11 cellular contexts compared by ENCODE assay signal in the genomic region with DNA sequence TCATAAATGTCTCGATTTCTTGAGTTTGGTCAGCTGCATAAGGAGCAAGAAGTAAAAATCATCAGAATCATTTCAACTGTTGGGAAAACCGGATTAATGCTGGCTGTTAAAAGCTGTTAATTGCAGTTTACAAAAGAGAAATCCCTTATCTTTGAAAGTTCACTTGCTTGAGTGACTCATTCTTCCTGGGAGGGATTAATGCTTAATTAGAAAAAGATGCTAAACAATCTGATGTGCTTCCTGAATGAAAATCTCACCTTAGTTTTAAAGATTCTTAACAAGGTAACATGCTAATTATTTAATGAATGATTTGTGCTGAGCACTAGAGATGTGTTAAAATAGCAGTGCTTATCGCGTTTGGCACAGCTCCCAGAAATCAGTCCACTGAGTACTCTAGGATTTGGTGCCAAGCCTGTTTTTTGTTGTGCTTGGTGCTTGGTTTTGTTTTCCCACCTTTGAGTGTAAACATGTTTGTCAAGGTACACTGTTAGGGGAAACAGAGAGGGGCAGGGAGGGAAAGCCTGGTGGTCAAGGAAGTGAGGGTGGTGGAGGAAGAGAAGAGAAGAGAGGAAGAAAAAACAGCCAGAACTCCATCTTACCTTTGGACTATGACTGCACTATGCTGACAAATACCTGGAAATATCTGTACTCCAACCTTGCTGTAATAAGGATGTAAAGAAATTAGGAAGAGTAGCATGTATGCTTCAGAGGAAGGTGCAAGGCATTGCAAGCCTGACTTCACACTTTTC.
DNase-seq lines count a peak whose midpoint lies in the region; TF ChIP-seq lines count a peak whose summit lies in the region.
"Had no signal": no experiment of that assay in that cellular context is flagged by ENCODE, and none has a peak within 500 bp of the region (broad histone marks: within the 10 kb centered on the region; RNA-seq: fewer than 3 reads in every experiment).

No MANE protein-coding gene starts in this region.

- intact Hi-C loops in CD14-positive monocyte (cut with micrococcal nuclease) = no loop called here

- TF ChIP-seq RAD21 in SK-N-SH (IDR thresholded peaks at IDR 0.05; ENCODE audit: low read length) = no peak

- peak overlapping the region; percentile 99 for H2BK120ac ChIP-seq in mesendoderm (ENCODE audit: low read depth, low read length)

- no peaks in the 10 kb centered on the region for H3K4me1 Mint-ChIP-seq in CD14-positive monocyte
- H3K4me1 Mint-ChIP-seq: CD4-positive, CD25-positive, alpha-beta regulatory T cell; T-cell had no signal

- H2BK5ac ChIP-seq in mesendoderm (ENCODE audit: low read length) = peak overlapping the region; percentile 90

- DNase-seq in DMS153 treated with DMSO at 0.1 percent for 48 hours (lab: John Stamatoyannopoulos, UW; ENCODE audit: unreplicated experiment) = peak; percentile 73
- peak; percentile 85 for DNase-seq in NCI-H1105 treated with DMSO at 0.1 percent for 48 hours (lab: John Stamatoyannopoulos, UW)
- no peak for DNase-seq in SK-N-SH
- DNase-seq in mesendoderm = peak; percentile 84
- no peak for DNase-seq in AG08396 (ENCODE audit: low spot score)
- no peak for DNase-seq in central memory CD4-positive, alpha-beta T cell
- no peak for DNase-seq in inferior parietal cortex (ENCODE audit: extremely low spot score)
- no peak for DNase-seq in CD14-positive monocyte (ENCODE audit: low spot score)
- DNase-seq: CD4-positive, CD25-positive, alpha-beta regulatory T cell; effector CD4-positive, alpha-beta T cell; T-cell had no signal

- 6% methylated on average over 4 of the region's 4 CpGs for WGBS in SK-N-SH (ENCODE audit: low lambda C conversion rate)
- no CpG with 5 or more reads among the region's 4 CpGs for WGBS in mesendoderm (ENCODE audit: extremely low coverage, insufficient coverage, low lambda C conversion rate)

- H3K79me2 ChIP-seq in SK-N-SH (ENCODE audit: insufficient read depth) (no peaks in the 10 kb centered on the region), mesendoderm (ENCODE audit: control insufficient read depth, insufficient read depth, low read length) (no peaks in the 10 kb centered on the region)

- no peaks in the 10 kb centered on the region for H4K20me1 ChIP-seq in SK-N-SH (ENCODE audit: insufficient read depth)

- H3K23ac ChIP-seq in mesendoderm (ENCODE audit: low read length) = no peak overlapping the region

- TF ChIP-seq CTCF in SK-N-SH (IDR thresholded peaks at IDR 0.05) (no peak), CD14-positive monocyte (IDR thresholded peaks at IDR 0.05) (no peak)

- peak overlapping the region; percentile 62 for H3K56ac ChIP-seq in mesendoderm (ENCODE audit: low read length)

- H3K36me3 Mint-ChIP-seq in CD14-positive monocyte = no peaks in the 10 kb centered on the region
- H3K36me3 Mint-ChIP-seq: CD4-positive, CD25-positive, alpha-beta regulatory T cell; T-cell had no signal

- no peak overlapping the region for H3K4me3 Mint-ChIP-seq in CD14-positive monocyte
- H3K4me3 Mint-ChIP-seq: CD4-positive, CD25-positive, alpha-beta regulatory T cell; T-cell had no signal

- peak overlapping the region in 1 of 2 experiments; percentile 60; a peak in 2 of 4 replicates for H3K27ac ChIP-seq in SK-N-SH (ENCODE audit: low read depth in 2 of 2, low read length in 1 of 2)
- H3K27ac ChIP-seq in mesendoderm (ENCODE audit: low read depth, low read length) = peak overlapping the region; percentile 84

- POLR2A ChIA-PET in SK-N-SH (lab: Yijun Ruan, JAX) = no interaction called here

- H3K18ac ChIP-seq in mesendoderm (ENCODE audit: low read length) = peak overlapping the region; percentile 78

- no peaks in the 10 kb centered on the region for H3K79me1 ChIP-seq in mesendoderm (ENCODE audit: low read length)

- H3K9me3 ChIP-seq in SK-N-SH = no peaks in the 10 kb centered on the region

- no peak overlapping the region for H3K4me2 ChIP-seq in SK-N-SH
- no peak overlapping the region for H3K4me2 ChIP-seq in mesendoderm (ENCODE audit: low read length)

- H3K4me1 ChIP-seq in SK-N-SH (ENCODE audit: control insufficient read depth in 1 of 2, insufficient read depth in 2 of 2, low read depth in 1 of 2, low read length in 1 of 2) (peaks cover 5 to 12% of the 10 kb centered on the region in 2 experiments; a peak in 3 of 4 replicates), mesendoderm (ENCODE audit: control insufficient read depth, low read depth, low read length) (peaks cover 3% of the 10 kb centered on the region)

- no peaks in the 10 kb centered on the region; the same call in 1 of the 2 replicates for H3K9me2 ChIP-seq in SK-N-SH

- H3K27me3 ChIP-seq in SK-N-SH (ENCODE audit: insufficient read depth) (no peaks in the 10 kb centered on the region), mesendoderm (ENCODE audit: insufficient read depth, low read length, poor library complexity) (no peaks in the 10 kb centered on the region)

- H3K4me3 ChIP-seq in SK-N-SH (ENCODE audit: low read depth in 2 of 2, low read length in 1 of 2) (no peak overlapping the region), mesendoderm (ENCODE audit: low read length) (no peak overlapping the region)

- H2AK5ac ChIP-seq in mesendoderm (ENCODE audit: low read length) = no peak overlapping the region

- CTCF ChIA-PET in SK-N-SH (lab: Yijun Ruan, JAX) = interaction anchor here (0.8 kb wide), 1 partner anchor 262 kb away, joined by 3 read pairs; no protein-coding TSS in a partner anchor

- H3K9me3 Mint-ChIP-seq in CD14-positive monocyte = peaks cover 1 to 12% (median 3%) of the 10 kb centered on the region in 7 donors

- H4K5ac ChIP-seq in mesendoderm (ENCODE audit: low read length) = no peak overlapping the region

- H3K36me3 ChIP-seq in SK-N-SH (replicated peaks in 1 of 2; ENCODE audit: control insufficient read depth in 1 of 2, insufficient read depth in 2 of 2, low read length in 1 of 2) = no peaks in the 10 kb centered on the region
- H3K36me3 ChIP-seq in mesendoderm (ENCODE audit: control insufficient read depth, insufficient read depth, low read length) = no peaks in the 10 kb centered on the region

- no peak overlapping the region for H2AFZ ChIP-seq in SK-N-SH (ENCODE audit: low read depth)

- H3F3A ChIP-seq in SK-N-SH (replicated peaks; ENCODE audit: insufficient read depth) = no peaks in the 10 kb centered on the region

- TF ChIP-seq EP300 in SK-N-SH (IDR thresholded peaks at IDR 0.05; ENCODE audit: borderline replicate concordance in 1 of 2, low read depth in 1 of 2, low read length in 1 of 2) = no peak

- no peak overlapping the region for H3K4ac ChIP-seq in mesendoderm (ENCODE audit: low read depth, low read length)

- no peak overlapping the region for H2BK15ac ChIP-seq in mesendoderm (replicated peaks; ENCODE audit: low read depth)

- H4K8ac ChIP-seq in mesendoderm (ENCODE audit: low read depth, low read length) = no peak overlapping the region

- peaks cover 0 to 2% (median 0%) of the 10 kb centered on the region in 3 donors for H3K27me3 Mint-ChIP-seq in CD14-positive monocyte (ENCODE audit: low read depth in 3 of 3)
- H3K27me3 Mint-ChIP-seq: CD4-positive, CD25-positive, alpha-beta regulatory T cell; T-cell had no signal

- no peak overlapping the region for H3K9ac ChIP-seq in SK-N-SH
- no peak overlapping the region for H3K9ac ChIP-seq in mesendoderm (ENCODE audit: low read length)

- H3K27ac Mint-ChIP-seq in CD14-positive monocyte = peak overlapping the region in 1 of 7 donors; percentile 40
- H3K27ac Mint-ChIP-seq: CD4-positive, CD25-positive, alpha-beta regulatory T cell; T-cell had no signal

TF ChIP-seq in SK-N-SH, 30 proteins besides CTCF, POLR2A, EP300 and RAD21 (continues in another document):
- TF ChIP-seq, protein P1, sequence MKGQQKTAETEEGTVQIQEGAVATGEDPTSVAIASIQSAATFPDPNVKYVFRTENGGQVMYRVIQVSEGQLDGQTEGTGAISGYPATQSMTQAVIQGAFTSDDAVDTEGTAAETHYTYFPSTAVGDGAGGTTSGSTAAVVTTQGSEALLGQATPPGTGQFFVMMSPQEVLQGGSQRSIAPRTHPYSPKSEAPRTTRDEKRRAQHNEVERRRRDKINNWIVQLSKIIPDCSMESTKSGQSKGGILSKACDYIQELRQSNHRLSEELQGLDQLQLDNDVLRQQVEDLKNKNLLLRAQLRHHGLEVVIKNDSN (IDR thresholded peaks at IDR 0.05; ENCODE audit: borderline replicate concordance, low read depth) = no peak
- TF ChIP-seq GATA2 (CRISPR knock-in tag; IDR thresholded peaks at IDR 0.05) (peak; percentile 47), RFX5 (IDR thresholded peaks at IDR 0.05; ENCODE audit: low read length) (no peak), JUND (IDR thresholded peaks at IDR 0.05) (peak; percentile 11; the same call in 1 of the 2 replicates), TCF12 (IDR thresholded peaks at IDR 0.05) (peak; percentile 55)
- TF ChIP-seq, protein P2, sequence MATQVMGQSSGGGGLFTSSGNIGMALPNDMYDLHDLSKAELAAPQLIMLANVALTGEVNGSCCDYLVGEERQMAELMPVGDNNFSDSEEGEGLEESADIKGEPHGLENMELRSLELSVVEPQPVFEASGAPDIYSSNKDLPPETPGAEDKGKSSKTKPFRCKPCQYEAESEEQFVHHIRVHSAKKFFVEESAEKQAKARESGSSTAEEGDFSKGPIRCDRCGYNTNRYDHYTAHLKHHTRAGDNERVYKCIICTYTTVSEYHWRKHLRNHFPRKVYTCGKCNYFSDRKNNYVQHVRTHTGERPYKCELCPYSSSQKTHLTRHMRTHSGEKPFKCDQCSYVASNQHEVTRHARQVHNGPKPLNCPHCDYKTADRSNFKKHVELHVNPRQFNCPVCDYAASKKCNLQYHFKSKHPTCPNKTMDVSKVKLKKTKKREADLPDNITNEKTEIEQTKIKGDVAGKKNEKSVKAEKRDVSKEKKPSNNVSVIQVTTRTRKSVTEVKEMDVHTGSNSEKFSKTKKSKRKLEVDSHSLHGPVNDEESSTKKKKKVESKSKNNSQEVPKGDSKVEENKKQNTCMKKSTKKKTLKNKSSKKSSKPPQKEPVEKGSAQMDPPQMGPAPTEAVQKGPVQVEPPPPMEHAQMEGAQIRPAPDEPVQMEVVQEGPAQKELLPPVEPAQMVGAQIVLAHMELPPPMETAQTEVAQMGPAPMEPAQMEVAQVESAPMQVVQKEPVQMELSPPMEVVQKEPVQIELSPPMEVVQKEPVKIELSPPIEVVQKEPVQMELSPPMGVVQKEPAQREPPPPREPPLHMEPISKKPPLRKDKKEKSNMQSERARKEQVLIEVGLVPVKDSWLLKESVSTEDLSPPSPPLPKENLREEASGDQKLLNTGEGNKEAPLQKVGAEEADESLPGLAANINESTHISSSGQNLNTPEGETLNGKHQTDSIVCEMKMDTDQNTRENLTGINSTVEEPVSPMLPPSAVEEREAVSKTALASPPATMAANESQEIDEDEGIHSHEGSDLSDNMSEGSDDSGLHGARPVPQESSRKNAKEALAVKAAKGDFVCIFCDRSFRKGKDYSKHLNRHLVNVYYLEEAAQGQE (IDR thresholded peaks at IDR 0.05; ENCODE audit: low read depth, low read length) = no peak

Comparison
In these comparisons a context has a peak if more than half of its experiments do, and no peak if none do; other contexts are left out.
1. DNase-seq: peak in DMS153 treated with DMSO at 0.1 percent for 48 hours (single experiment), NCI-H1105 treated with DMSO at 0.1 percent for 48 hours (single experiment) and mesendoderm (single experiment); none in SK-N-SH (single experiment), AG08396 (single experiment), central memory CD4-positive, alpha-beta T cell (single experiment), inferior parietal cortex (single experiment) and CD14-positive monocyte (single experiment).